In genomic region chr12:14773685-14774073, GRCh38 we compare ENCODE assay signal across 8 cellular contexts. TPM values are rescaled to one million over a fixed set of nuclear protein-coding genes. Genes with fewer than 3 reads are reported as not detected.
DNase-seq lines count a peak whose midpoint lies in the region; ATAC-seq and TF ChIP-seq lines count a peak whose summit lies in the region.

No MANE protein-coding gene starts in this region.

- under 1% methylated on average over 16 of the region's 16 CpGs for WGBS in smooth muscle cell (ENCODE audit: low lambda C conversion rate)

- H3K4me2 ChIP-seq in smooth muscle cell: peak overlapping the region; percentile 88

- H3K36me3 Mint-ChIP-seq in activated B cell treated with CpG ODN at 0.5 μM for 24 hours (ENCODE audit: low read depth): peaks cover 28% of the 10 kb centered on the region

- peak overlapping the region; percentile 61 for H2AFZ ChIP-seq in smooth muscle cell (ENCODE audit: low read depth)

- H3K27me3 Mint-ChIP-seq in activated B cell treated with CpG ODN at 0.5 μM for 24 hours: no peaks in the 10 kb centered on the region

- ATAC-seq in HG02852 (IDR thresholded peaks at IDR 0.05; ENCODE audit: unreplicated experiment) (peak; percentile 17), activated B cell treated with CpG ODN at 0.5 μM for 24 hours (ENCODE audit: low read depth) (peak; percentile 9)

- H3K27me3 ChIP-seq in right atrium auricular region (no peaks in the 10 kb centered on the region), smooth muscle cell (ENCODE audit: low read depth) (no peaks in the 10 kb centered on the region)

- DNase-seq in activated CD4-positive, CD25-positive, alpha-beta regulatory T cell (lab: John Stamatoyannopoulos, UW): peak in 3 of 4 experiments; percentile 24 to 35 (median 27)
- DNase-seq in activated CD4-positive, CD25-positive, alpha-beta regulatory T cell treated with anti-CD3 and anti-CD28 coated beads, Interleukin-2, amount 50 U/mL, for 72 hours: no peak
- DNase-seq in activated B cell treated with CpG ODN at 0.5 μM for 24 hours (peak; percentile 52), right atrium auricular region (ENCODE audit: low spot score) (peak; percentile 66), smooth muscle cell (lab: John Stamatoyannopoulos, UW; ENCODE audit: unreplicated experiment) (no peak), SIG-M5 treated with dmso at 0.1 percent for 504 hours (lab: John Stamatoyannopoulos, UW; ENCODE audit: unreplicated experiment) (no peak), COLO829 (ENCODE audit: low spot score) (no peak)

- intact Hi-C loops in activated B cell treated with CpG ODN at 0.5 μM for 24 hours (cut with micrococcal nuclease): loop anchor here (1.0 to 5.0 kb wide), 9 partner anchors 10 to 1961 kb away; partner anchors contain the start of genes ARHGDIB, C12orf60, DDX47 and EPS8

- POLR2A ChIA-PET in activated B cell treated with CpG ODN at 0.5 μM for 24 hours (lab: Charles Lee): interaction anchor here (0.7 to 8.2 kb wide), 16 partner anchors 8 to 588 kb away, joined by 3 to 98 read pairs (median 6); partner anchors contain the start of genes ARHGDIB, ATF7IP, C12orf60 and WBP11

- H3K4me3 ChIP-seq in right atrium auricular region: peak overlapping the region; percentile 70 to 88
- peak overlapping the region; percentile 72 for H3K4me3 ChIP-seq in smooth muscle cell

- peak overlapping the region; percentile 98 for H3K4me3 Mint-ChIP-seq in activated B cell treated with CpG ODN at 0.5 μM for 24 hours

- peak overlapping the region; percentile 95 to 97 for H3K27ac ChIP-seq in right atrium auricular region
- H3K27ac ChIP-seq in smooth muscle cell (ENCODE audit: low read depth): peak overlapping the region; percentile 93

- H3K4me1 ChIP-seq in right atrium auricular region: peaks cover 0 to 27% of the 10 kb centered on the region in 2 donors
- H3K4me1 ChIP-seq in smooth muscle cell (ENCODE audit: low read depth): peaks cover 26% of the 10 kb centered on the region

- peak overlapping the region; percentile 76 for H3K9ac ChIP-seq in smooth muscle cell (ENCODE audit: low read depth)

- no peaks in the 10 kb centered on the region for H3K36me3 ChIP-seq in right atrium auricular region
- no peaks in the 10 kb centered on the region for H3K36me3 ChIP-seq in smooth muscle cell (ENCODE audit: low read depth)

- CTCF ChIA-PET in activated B cell treated with CpG ODN at 0.5 μM for 24 hours (lab: Charles Lee): interaction anchor here (1.1 to 1.3 kb wide), 2 partner anchors 31 to 57 kb away, joined by 3 read pairs; no protein-coding TSS in a partner anchor

- peaks cover 6% of the 10 kb centered on the region for H4K20me1 ChIP-seq in smooth muscle cell (ENCODE audit: low read depth)

- TF ChIP-seq CTCF in activated B cell treated with CpG ODN at 0.5 μM for 24 hours (IDR thresholded peaks at IDR 0.05) (no peak), right atrium auricular region (IDR thresholded peaks at IDR 0.05) (no peak), smooth muscle cell (IDR thresholded peaks at IDR 0.05; ENCODE audit: borderline replicate concordance, insufficient read depth, poor library complexity, severe bottlenecking) (no peak)

- H3K9me3 Mint-ChIP-seq in activated B cell treated with CpG ODN at 0.5 μM for 24 hours: no peaks in the 10 kb centered on the region

- peaks cover 22% of the 10 kb centered on the region for H3F3A ChIP-seq in smooth muscle cell (ENCODE audit: low read depth)

- peaks cover 30% of the 10 kb centered on the region for H3K79me2 ChIP-seq in smooth muscle cell (ENCODE audit: low read depth)

- peak overlapping the region; percentile 94 for H3K27ac Mint-ChIP-seq in activated B cell treated with CpG ODN at 0.5 μM for 24 hours

- H3K4me1 Mint-ChIP-seq in activated B cell treated with CpG ODN at 0.5 μM for 24 hours: peaks cover 49% of the 10 kb centered on the region

- H3K9me3 ChIP-seq in right atrium auricular region (no peaks in the 10 kb centered on the region), smooth muscle cell (replicated peaks; ENCODE audit: low read depth) (no peaks in the 10 kb centered on the region)

RNA-seq across cellular contexts. Expression of gene WBP11, which starts 29.6 kb away (rescaled TPM):
- total RNA-seq in activated B cell treated with CpG ODN at 0.5 μM for 24 hours (86.3 and 89.4 TPM in 2 replicates), right atrium auricular region (10 to 100 TPM; 19.9 to 21.9 TPM), smooth muscle cell (20.6 and 24.2 TPM in 2 replicates)
- 55.7 and 56.8 TPM in 2 replicates for polyA plus RNA-seq in smooth muscle cell

RNA-seq across cellular contexts. Expression of gene C12orf60, which starts 29.8 kb away (rescaled TPM):
- total RNA-seq in activated B cell treated with CpG ODN at 0.5 μM for 24 hours (0.64 and 0.69 TPM in 2 replicates), right atrium auricular region (1 to 10 TPM in 1 of 2 donors, under 1 TPM in 1; 0.90 to 1.1 TPM), smooth muscle cell (0.63 and 1.6 TPM in 2 replicates)
- 1.2 and 1.3 TPM in 2 replicates for polyA plus RNA-seq in smooth muscle cell

RNA-seq across cellular contexts. Expression of gene SMCO3, which starts 40.3 kb away (rescaled TPM):
- not detected in 2 replicates for total RNA-seq in activated B cell treated with CpG ODN at 0.5 μM for 24 hours
- under 1 TPM; 0.33 to 0.43 TPM for total RNA-seq in right atrium auricular region
- 0.22 and 1.7 TPM in 2 replicates for total RNA-seq in smooth muscle cell
- 0.93 and 2.4 TPM in 2 replicates for polyA plus RNA-seq in smooth muscle cell

Comparison
In these comparisons a context has a peak if more than half of its experiments do, and no peak if none do; other contexts are left out.
1. DNase-seq: peak in activated CD4-positive, CD25-positive, alpha-beta regulatory T cell (3 of 4), activated B cell treated with CpG ODN at 0.5 μM for 24 hours (single experiment) and right atrium auricular region (single experiment); none in activated CD4-positive, CD25-positive, alpha-beta regulatory T cell treated with anti-CD3 and anti-CD28 coated beads, Interleukin-2, amount 50 U/mL, for 72 hours (single experiment), smooth muscle cell (single experiment), SIG-M5 treated with dmso at 0.1 percent for 504 hours (single experiment) and COLO829 (single experiment).